Comparison of ENCODE assay signal across 8 cellular contexts in genomic region chr13:110715395-110716234, GRCh38. TPM values are rescaled to one million over a fixed set of nuclear protein-coding genes. Genes with fewer than 3 reads are reported as not detected.
DNase-seq lines count a peak whose midpoint lies in the region; ATAC-seq, FAIRE-seq and TF ChIP-seq lines count a peak whose summit lies in the region.

No MANE protein-coding gene starts in this region.

- H3K23ac ChIP-seq in H1 (ENCODE audit: insufficient read length) (no peak overlapping the region), mesenchymal stem cell (ENCODE audit: low read length in 2 of 2) (peak overlapping the region in 1 of 2 experiments; percentile 14)

- H3K9ac ChIP-seq in H1 (replicated peaks in 1 of 4; ENCODE audit: extremely low read depth in 1 of 4, low read depth in 3 of 4, low read length in 3 of 4): peak overlapping the region; percentile 38 to 87 (median 74); a peak in 6 of 7 replicates
- H3K9ac ChIP-seq in mesenchymal stem cell (ENCODE audit: low read length): peak overlapping the region; percentile 100

- H3K9me3 ChIP-seq in H1 (ENCODE audit: insufficient read depth in 2 of 2, low read depth in 1 of 2, low read length in 1 of 2): no peaks in the 10 kb centered on the region
- H3K9me3 ChIP-seq in mesenchymal stem cell (ENCODE audit: control insufficient read depth, low read length): no peaks in the 10 kb centered on the region

- peak overlapping the region; percentile 81 to 82 for H3K4me2 ChIP-seq in H1 (ENCODE audit: insufficient read depth in 1 of 2, low read depth in 2 of 2, low read length in 2 of 2)
- peak overlapping the region; percentile 67 for H3K4me2 ChIP-seq in mesenchymal stem cell (ENCODE audit: low read length, poor library complexity, severe bottlenecking)

- no peak overlapping the region for H2BK120ac ChIP-seq in H1 (replicated peaks; ENCODE audit: low read depth, low read length)
- H2BK120ac ChIP-seq in mesenchymal stem cell (ENCODE audit: low read depth, low read length): no peak overlapping the region

- CTCF ChIA-PET in H1 (lab: Charles Lee; ENCODE audit: partially characterized antibody): interaction anchor here (0.7 to 2.6 kb wide), 5 partner anchors 14 to 163 kb away, joined by 3 to 10 read pairs (median 4); no protein-coding TSS in a partner anchor

- H3K4ac ChIP-seq in H1 (replicated peaks; ENCODE audit: insufficient read length, low read depth, low read length): no peak overlapping the region
- H3K4ac ChIP-seq in mesenchymal stem cell (ENCODE audit: low read depth in 1 of 2, low read length in 2 of 2): peak overlapping the region in 1 of 2 experiments; percentile 9

- peaks cover 18% of the 10 kb centered on the region in 2 experiments for H4K20me1 ChIP-seq in H1 (replicated peaks in 1 of 2; ENCODE audit: control insufficient read depth in 1 of 2, insufficient read depth in 2 of 2, low read length in 2 of 2)

- WGBS in H1 (ENCODE audit: extremely low coverage in 1 of 2, insufficient coverage in 1 of 2, insufficient read length in 1 of 2, insufficient replicate concordance in 2 of 2, low coverage in 1 of 2, low lambda C conversion rate in 2 of 2, missing lambda C conversion rate in 1 of 2), 2 experiments: 2% methylated on average over 53 of the region's 73 CpGs; no CpG with 5 or more reads in 1 of the 2 experiments
- under 1% methylated on average over 71 of the region's 73 CpGs for WGBS in mesenchymal stem cell

- peaks cover 4 to 16% (median 8%) of the 10 kb centered on the region in 4 experiments; a peak in 7 of 8 replicates for H3K36me3 ChIP-seq in H1 (ENCODE audit: control insufficient read depth in 2 of 4, insufficient read depth in 4 of 4, low read length in 3 of 4)
- H3K36me3 ChIP-seq in mesenchymal stem cell (ENCODE audit: control insufficient read depth in 1 of 2, insufficient read depth in 2 of 2, low read depth in 1 of 2, low read length in 2 of 2): peaks cover 9 to 16% of the 10 kb centered on the region in 2 experiments

- H3K56ac ChIP-seq in H1 (replicated peaks; ENCODE audit: insufficient read length, low read depth, low read length): no peak overlapping the region

- TF ChIP-seq EP300 in H1 (IDR thresholded peaks at IDR 0.05; ENCODE audit: borderline replicate concordance in 1 of 2, low read depth in 2 of 2, low read length in 2 of 2): no peak

- H2BK5ac ChIP-seq in H1 (ENCODE audit: low read depth, low read length): peak overlapping the region; percentile 60; the same call in 1 of the 2 replicates
- H2BK5ac ChIP-seq in mesenchymal stem cell (ENCODE audit: low read depth, low read length, poor library complexity, severe bottlenecking): no peak overlapping the region

- peak overlapping the region; percentile 9; the same call in 1 of the 2 replicates for H2BK12ac ChIP-seq in H1 (ENCODE audit: low read depth, low read length)
- no peak overlapping the region for H2BK12ac ChIP-seq in mesenchymal stem cell (ENCODE audit: low read length in 2 of 2)

- POLR2A ChIA-PET in H1 (lab: Charles Lee; ENCODE audit: partially characterized antibody): interaction anchor here (0.6 to 2.9 kb wide), 44 partner anchors 9 to 1005 kb away, joined by 3 to 28 read pairs (median 4); partner anchors contain the start of genes ANKRD10 and CARS2

- DNase-seq in Caki2 (ENCODE audit: low read depth): peak; percentile 100
- peak in 75 of 76 experiments; percentile 43 to 100 (median 96) for DNase-seq in HUDEP-2 (lab: John Stamatoyannopoulos, UW; ENCODE audit: unreplicated experiment in 76 of 76)
- peak; percentile 99 for DNase-seq in NOMO-1 treated with DMSO at 0.1 percent for 48 hours (lab: John Stamatoyannopoulos, UW; ENCODE audit: unreplicated experiment)
- peak; percentile 95 for DNase-seq in activated CD8-positive, alpha-beta memory T cell treated with anti-CD3 and anti-CD28 coated beads, Interleukin-2, amount 50 U/mL, for 1 hour (ENCODE audit: extremely low read depth)
- DNase-seq in H1 (ENCODE audit: low read depth in 1 of 2, low spot score in 2 of 2): peak; percentile 93 to 97
- peak; percentile 100 for DNase-seq in mesenchymal stem cell
- DNase-seq in stimulated activated CD8-positive, alpha-beta memory T cell treated with anti-CD3 and anti-CD28 coated beads, Interleukin-12 subunit alpha, Interleukin-12 subunit beta, amount 100 ng/mL, for 24 hours (ENCODE audit: extremely low read depth): peak; percentile 91

- peak overlapping the region; percentile 58 for H4K5ac ChIP-seq in H1 (ENCODE audit: insufficient read length, low read depth, low read length)

- peak overlapping the region; percentile 76; the same call in 1 of the 2 replicates for H3K18ac ChIP-seq in H1 (ENCODE audit: extremely low read depth, low read length)
- H3K18ac ChIP-seq in mesenchymal stem cell (ENCODE audit: low read depth in 1 of 2, low read length in 2 of 2): peak overlapping the region; percentile 52 to 85

- H4K91ac ChIP-seq in H1 (replicated peaks; ENCODE audit: insufficient read length, low read length) (no peak overlapping the region), mesenchymal stem cell (ENCODE audit: low read length) (peak overlapping the region; percentile 53)

- peaks cover 15% of the 10 kb centered on the region for H3K23me2 ChIP-seq in H1 (ENCODE audit: low read depth, low read length)

- TF ChIP-seq POLR2A in H1 (IDR thresholded peaks at IDR 0.05; ENCODE audit: control extremely low read depth in 1 of 2, low read depth in 2 of 2, low read length in 2 of 2): peak in 1 of 2 experiments; percentile 63; a peak in 1 of 3 replicates

- H2AK5ac ChIP-seq in H1 (ENCODE audit: low read depth, low read length) (no peak overlapping the region), mesenchymal stem cell (ENCODE audit: low read length, severe bottlenecking) (no peak overlapping the region)

- H3K4me3 ChIP-seq in H1 (ENCODE audit: extremely low read depth in 1 of 4, insufficient read depth in 2 of 4, low read depth in 3 of 4, low read length in 4 of 4) (peak overlapping the region; percentile 77 to 98 (median 90)), mesenchymal stem cell (ENCODE audit: insufficient read depth in 1 of 2, low read depth in 1 of 2, low read length in 2 of 2) (peak overlapping the region; percentile 87 to 99)

- ATAC-seq in GM21390 (IDR thresholded peaks at IDR 0.05; ENCODE audit: unreplicated experiment): peak; percentile 58

- H3K79me2 ChIP-seq in H1 (ENCODE audit: control insufficient read depth in 1 of 2, insufficient read depth in 2 of 2, low read length in 2 of 2): peaks cover 27 to 57% of the 10 kb centered on the region in 2 experiments

- no peak for TF ChIP-seq CTCF in H1 (IDR thresholded peaks at IDR 0.05; ENCODE audit: control extremely low read depth in 1 of 3, insufficient read depth in 1 of 3, low read depth in 1 of 3, low read length in 3 of 3)

- H4K8ac ChIP-seq in H1 (ENCODE audit: extremely low read depth, insufficient read depth, low read length) (no peak overlapping the region; the same call in 1 of the 2 replicates), mesenchymal stem cell (ENCODE audit: low read length) (no peak overlapping the region)

- H3K27ac ChIP-seq in H1 (ENCODE audit: low read depth, low read length) (peak overlapping the region; percentile 24), mesenchymal stem cell (ENCODE audit: low read length, poor library complexity, severe bottlenecking) (peak overlapping the region; percentile 44)

- no peak overlapping the region for H2BK20ac ChIP-seq in H1 (ENCODE audit: low read length)

- TF ChIP-seq RAD21 in H1 (IDR thresholded peaks at IDR 0.05 in 1 of 2, conservative IDR thresholded peaks at IDR 0.05 in 1 of 2; ENCODE audit: low read depth in 2 of 2, low read length in 2 of 2): no peak

- no peak overlapping the region for H2BK15ac ChIP-seq in H1 (ENCODE audit: low read length)
- H2BK15ac ChIP-seq in mesenchymal stem cell (ENCODE audit: low read depth, poor library complexity, severe bottlenecking): no peak overlapping the region

- H3K14ac ChIP-seq in H1 (ENCODE audit: insufficient read length) (no peak overlapping the region), mesenchymal stem cell (ENCODE audit: low read length in 2 of 2) (peak overlapping the region in 1 of 2 experiments; percentile 19)

- peak; percentile 88 for FAIRE-seq in H1 (lab: Jason Lieb, UNC)

- H3K4me1 ChIP-seq in H1 (replicated peaks in 1 of 4; ENCODE audit: control insufficient read depth in 3 of 4, insufficient read depth in 4 of 4, low read length in 3 of 4): peaks cover 0 to 2% (median 1%) of the 10 kb centered on the region in 4 experiments; a peak in 2 of 7 replicates
- peaks cover 11% of the 10 kb centered on the region for H3K4me1 ChIP-seq in mesenchymal stem cell (ENCODE audit: control insufficient read depth, insufficient read depth, low read depth, low read length)

- H3K79me1 ChIP-seq in H1 (ENCODE audit: low read depth, low read length) (peaks cover 9% of the 10 kb centered on the region), mesenchymal stem cell (replicated peaks; ENCODE audit: low read length, poor library complexity, severe bottlenecking) (peaks cover 9% of the 10 kb centered on the region)

- H2AFZ ChIP-seq in H1 (ENCODE audit: low read length) (no peak overlapping the region), mesenchymal stem cell (ENCODE audit: low read depth, low read length) (peak overlapping the region; percentile 56)

- H3K27me3 ChIP-seq in H1 (replicated peaks in 1 of 4; ENCODE audit: control insufficient read depth in 3 of 4, extremely low read depth in 1 of 4, insufficient read depth in 3 of 4, low read length in 3 of 4): no peaks in the 10 kb centered on the region
- no peaks in the 10 kb centered on the region for H3K27me3 ChIP-seq in mesenchymal stem cell (ENCODE audit: control insufficient read depth in 1 of 2, insufficient read depth in 1 of 2, low read length in 2 of 2)

- in situ Hi-C loops in Caki2 (cut with HindIII; ENCODE audit: low pct_unique_long_range_greater_than_20kb, low sequenced_read_pairs): no loop called here

RNA-seq across cellular contexts. Expression of gene ING1, which starts 2.1 kb away (rescaled TPM):
- total RNA-seq in Caki2 (2014; rRNA removed; shearing (Covaris generic); ENCODE audit: low replicate concordance): 8.1 and 13.7 TPM in 2 replicates
- total RNA-seq in H1 (2021; fragmentation: NEBNext Ultra II Directional; extraction: Animal tissue kit (Norgen Biotek cat#: 25700)): 26.6 and 28.6 TPM in 2 replicates
- 22.3 and 30.3 TPM in 2 replicates for polyA plus RNA-seq in H1 (2011; rRNA removed)
- 35.6 TPM for polyA plus RNA-seq in H1 (2011; cell fraction: cytosol; rRNA removed)
- polyA plus RNA-seq in H1 (2011; cell fraction: nucleus; rRNA removed): 33.9 TPM
- 19.9 to 26.8 TPM (median 26.2 TPM) in 4 replicates for polyA plus RNA-seq in H1 (2012, experiment 1 of 2)
- polyA plus RNA-seq in H1 (2012, experiment 2 of 2): 8.4 TPM
- 20.2 TPM for polyA plus RNA-seq in H1 (2013, experiment 1 of 2)
- polyA plus RNA-seq in H1 (2013, experiment 2 of 2): 20.1 TPM
- polyA minus RNA-seq in H1 (2011; rRNA and poly(A)+ RNA removed): 10.0 and 11.6 TPM in 2 replicates
- polyA minus RNA-seq in H1 (2011; cell fraction: cytosol; rRNA and poly(A)+ RNA removed): 29.4 TPM
- polyA minus RNA-seq in H1 (2011; cell fraction: nucleus; rRNA and poly(A)+ RNA removed): 20.5 TPM
- 12.8 TPM for polyA plus RNA-seq in mesenchymal stem cell (2013, experiment 1 of 2)
- 12.5 TPM for polyA plus RNA-seq in mesenchymal stem cell (2013, experiment 2 of 2)

RNA-seq across cellular contexts. Expression of gene CARS2, which starts 9.7 kb away (rescaled TPM):
- 41.2 and 45.6 TPM in 2 replicates for total RNA-seq in Caki2 (2014; rRNA removed; shearing (Covaris generic); ENCODE audit: low replicate concordance)
- total RNA-seq in H1 (2021; fragmentation: NEBNext Ultra II Directional; extraction: Animal tissue kit (Norgen Biotek cat#: 25700)): 44.5 and 55.9 TPM in 2 replicates
- 47.7 and 87.9 TPM in 2 replicates for polyA plus RNA-seq in H1 (2011; rRNA removed)
- 152 TPM for polyA plus RNA-seq in H1 (2011; cell fraction: cytosol; rRNA removed)
- 114 TPM for polyA plus RNA-seq in H1 (2011; cell fraction: nucleus; rRNA removed)
- 40.7 to 47.8 TPM (median 43.3 TPM) in 4 replicates for polyA plus RNA-seq in H1 (2012, experiment 1 of 2)
- 35.5 TPM for polyA plus RNA-seq in H1 (2012, experiment 2 of 2)
- polyA plus RNA-seq in H1 (2013, experiment 1 of 2): 34.4 TPM
- polyA plus RNA-seq in H1 (2013, experiment 2 of 2): 31.2 TPM
- 26.5 and 27.5 TPM in 2 replicates for polyA minus RNA-seq in H1 (2011; rRNA and poly(A)+ RNA removed)
- 29.7 TPM for polyA minus RNA-seq in H1 (2011; cell fraction: cytosol; rRNA and poly(A)+ RNA removed)
- 54.5 TPM for polyA minus RNA-seq in H1 (2011; cell fraction: nucleus; rRNA and poly(A)+ RNA removed)
- polyA plus RNA-seq in mesenchymal stem cell (2013, experiment 1 of 2): 49.5 TPM
- polyA plus RNA-seq in mesenchymal stem cell (2013, experiment 2 of 2): 46.4 TPM

Comparison
In these comparisons a context has a peak if more than half of its experiments do, and no peak if none do; other contexts are left out.
1. Peak in every context shown above with its lines: DNase-seq, ATAC-seq, H3K4me3 ChIP-seq and H3K27ac ChIP-seq.